8 cellular contexts compared by ENCODE assay signal in genomic region chr11:14974723-14975587, GRCh38. TPM values are rescaled to one million over a fixed set of nuclear protein-coding genes. Genes with fewer than 3 reads are reported as not detected.
A peak's percentile ranks its signal among the peaks of the same experiment; 100 is the strongest.
DNase-seq lines count a peak whose midpoint lies in the region; ATAC-seq and TF ChIP-seq lines count a peak whose summit lies in the region.

No MANE protein-coding gene starts in this region.

- no peaks in the 10 kb centered on the region for H3K36me3 ChIP-seq in BE2C
- no peaks in the 10 kb centered on the region for H3K36me3 ChIP-seq in psoas muscle (ENCODE audit: insufficient read depth in 1 of 2, low read depth in 1 of 2)

- WGBS in psoas muscle, 3 donors: 4 to 6% (median 5%) methylated on average over 32 of the region's 32 CpGs

- H3K36me3 Mint-ChIP-seq in activated T-cell treated with anti-CD3 and anti-CD28 coated beads, Interleukin-2, amount 50 U/mL, for 72 hours (ENCODE audit: insufficient read depth in 2 of 2): no peaks in the 10 kb centered on the region

- intact Hi-C loops in psoas muscle (cut with DNase I): loop anchor here (5.0 to 10.0 kb wide), 2 partner anchors 102 to 230 kb away; no protein-coding TSS in a partner anchor

- H3K4me1 Mint-ChIP-seq in activated T-cell treated with anti-CD3 and anti-CD28 coated beads, Interleukin-2, amount 50 U/mL, for 72 hours (ENCODE audit: low read depth): peaks cover 34% of the 10 kb centered on the region

- peak; percentile 71 for TF ChIP-seq CTCF in BE2C (IDR thresholded peaks at IDR 0.05; ENCODE audit: low read depth, low read length)
- peak; percentile 56 for TF ChIP-seq CTCF in psoas muscle (IDR thresholded peaks at IDR 0.05)

- no peak overlapping the region for H3K27ac ChIP-seq in psoas muscle

- peak overlapping the region; percentile 12; the same call in 1 of the 2 replicates for H3K4me3 ChIP-seq in BE2C (ENCODE audit: low read depth, low read length)
- H3K4me3 ChIP-seq in psoas muscle: peak overlapping the region; percentile 54

- no peaks in the 10 kb centered on the region for H3K9me3 Mint-ChIP-seq in activated T-cell treated with anti-CD3 and anti-CD28 coated beads, Interleukin-2, amount 50 U/mL, for 72 hours

- peak; percentile 39 for DNase-seq in BE2C
- DNase-seq in NCI-H526 (lab: John Stamatoyannopoulos, UW): peak; percentile 53 to 80
- DNase-seq in activated T-cell treated with anti-CD3 and anti-CD28 coated beads, Interleukin-2, amount 50 U/mL, for 72 hours: peak; percentile 72 to 75
- DNase-seq in foreskin melanocyte: peak; percentile 29
- peak in 1 of 2 donors; percentile 32 for DNase-seq in psoas muscle
- DNase-seq in NCI-H1436 (lab: John Stamatoyannopoulos, UW): no peak
- DNase-seq in cerebellar nuclear complex (lab: John Stamatoyannopoulos, UW): no peak

- H3K9me3 ChIP-seq in BE2C (no peaks in the 10 kb centered on the region), psoas muscle (no peaks in the 10 kb centered on the region)

- H3K27me3 ChIP-seq in BE2C (peaks cover 57% of the 10 kb centered on the region), psoas muscle (ENCODE audit: insufficient read depth in 3 of 3, low read length in 2 of 3) (peaks cover 3 to 64% (median 29%) of the 10 kb centered on the region in 3 donors)

- peaks cover 72% of the 10 kb centered on the region for H3K27me3 Mint-ChIP-seq in activated T-cell treated with anti-CD3 and anti-CD28 coated beads, Interleukin-2, amount 50 U/mL, for 72 hours (ENCODE audit: low read depth)

- no peak overlapping the region for H3K27ac Mint-ChIP-seq in activated T-cell treated with anti-CD3 and anti-CD28 coated beads, Interleukin-2, amount 50 U/mL, for 72 hours

- ATAC-seq in GM21529 (IDR thresholded peaks at IDR 0.05; ENCODE audit: unreplicated experiment) (peak; percentile 56), psoas muscle (peak; percentile 73 to 87 (median 80))
- peak; percentile 67 to 76 for ATAC-seq in activated T-cell treated with anti-CD3 and anti-CD28 coated beads, Interleukin-2, amount 50 U/mL, for 72 hours (replicated peaks in 1 of 2)

- H3K4me1 ChIP-seq in BE2C (no peaks in the 10 kb centered on the region), psoas muscle (peaks cover 25% of the 10 kb centered on the region)

- peak overlapping the region; percentile 77 to 83 for H3K4me3 Mint-ChIP-seq in activated T-cell treated with anti-CD3 and anti-CD28 coated beads, Interleukin-2, amount 50 U/mL, for 72 hours

RNA-seq across cellular contexts. Expression of gene CALCA, which starts 2.8 kb away (rescaled TPM):
- not detected for polyA plus RNA-seq in BE2C (2012; ENCODE audit: insufficient read depth, insufficient read length, low read depth)
- not detected for total RNA-seq in activated T-cell treated with anti-CD3 and anti-CD28 coated beads, Interleukin-2, amount 50 U/mL, for 72 hours
- total RNA-seq in psoas muscle: 1 to 10 TPM in 1 of 4 donors, under 1 TPM in 1, not detected in 2; 0.34 to 3.9 TPM
- polyA plus RNA-seq in psoas muscle: 1 to 10 TPM in 1 of 3 donors, not detected in 2; 3.0 TPM

Comparison
In these comparisons a context has a peak if more than half of its experiments do, and no peak if none do; other contexts are left out.
1. DNase-seq: peak in BE2C (single experiment), NCI-H526 (2 of 2), activated T-cell treated with anti-CD3 and anti-CD28 coated beads, Interleukin-2, amount 50 U/mL, for 72 hours (2 of 2) and foreskin melanocyte (single experiment); none in NCI-H1436 (single experiment) and cerebellar nuclear complex (0 of 2).
2. Peak in every context shown above with its lines, with median percentiles within 50 percentile points of each other: ATAC-seq.